ENCODE assay signal across 32 cellular contexts in the genomic region with DNA sequence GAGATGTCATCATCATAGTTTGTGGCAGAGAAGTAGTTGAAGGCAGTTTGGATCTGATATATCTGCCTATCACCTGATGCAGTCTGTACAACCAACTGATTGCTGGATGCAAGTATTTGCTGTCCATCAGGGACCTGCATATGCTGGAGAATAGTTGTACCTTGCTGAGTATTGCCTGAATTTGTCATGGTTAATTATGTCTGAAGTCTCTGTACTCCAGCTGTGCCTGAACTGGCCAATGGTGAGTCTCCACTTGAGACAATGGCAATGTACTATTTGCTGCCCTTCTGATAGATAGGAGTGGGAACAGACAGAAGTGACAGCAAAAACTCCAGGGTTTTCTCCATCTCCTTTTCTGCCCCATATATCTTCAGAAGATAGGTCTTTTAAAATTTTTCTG.
"Had no signal": no experiment of that assay in that cellular context is flagged by ENCODE, and none has a peak within 500 bp of the region (broad histone marks: within the 10 kb centered on the region; RNA-seq: fewer than 3 reads in every experiment).

No MANE protein-coding gene starts in this region.

- H3K4me1 ChIP-seq: adrenal gland, body of pancreas had no signal

- H3K27me3 ChIP-seq: adrenal gland, body of pancreas, brain microvascular endothelial cell, cardiac muscle cell had no signal

- H3K36me3 ChIP-seq: adrenal gland, brain microvascular endothelial cell, cardiac muscle cell had no signal

- ATAC-seq: activated CD8-positive, alpha-beta T cell treated with anti-CD3 and anti-CD28 coated beads for 36 hours; activated naive CD4-positive, alpha-beta T cell treated with anti-CD3 and anti-CD28 coated beads, Interleukin-2, amount 50 U/mL, for 72 hours; activated T-cell treated with anti-CD3 and anti-CD28 coated beads, Interleukin-2, amount 50 U/mL, for 4 hours; activated T-cell treated with anti-CD3 and anti-CD28 coated beads, Interleukin-2, amount 50 U/mL, for 72 hours; activated T-helper 17 cell treated with anti-CD3 and anti-CD28 coated beads, Interleukin-2, amount 50 U/mL, for 72 hours; body of pancreas had no signal

- DNase-seq: activated B cell treated with CpG ODN at 0.5 μM for 24 hours; activated CD4-positive, alpha-beta memory T cell treated with anti-CD3 and anti-CD28 coated beads for 36 hours; activated CD4-positive, alpha-beta T cell treated with anti-CD3 and anti-CD28 coated beads for 4 hours; activated CD4-positive, alpha-beta T cell treated with anti-CD3 and anti-CD28 coated beads, Interleukin-2, amount 10 ng/mL, durations not matched to agents 24 days and 14 days; activated CD4-positive, alpha-beta T cell treated with anti-CD3 and anti-CD28 coated beads, Interleukin-2, amount 50 U/mL, for 1 hour; activated CD4-positive, alpha-beta T cell treated with anti-CD3 and anti-CD28 coated beads, Interleukin-2, amount 50 U/mL, for 4 hours; activated CD4-positive, CD25-positive, alpha-beta regulatory T cell treated with anti-CD3 and anti-CD28 coated beads, Interleukin-2, amount 50 U/mL, for 72 hours; activated CD8-positive, alpha-beta memory T cell treated with anti-CD3 and anti-CD28 coated beads, Interleukin-2, amount 50 U/mL, for 4 hours; activated CD8-positive, alpha-beta T cell treated with anti-CD3 and anti-CD28 coated beads for 36 hours; activated effector memory CD4-positive, alpha-beta T cell treated with anti-CD3 and anti-CD28 coated beads, Interleukin-2, amount 50 U/mL, for 16 hours; activated gamma-delta T cell treated with Interleukin-2 at 50 U/mL for 16 hours; activated naive CD4-positive, alpha-beta T cell; activated naive CD4-positive, alpha-beta T cell treated with anti-CD3 and anti-CD28 coated beads for 36 hours; activated naive CD4-positive, alpha-beta T cell treated with anti-CD3 and anti-CD28 coated beads, Interleukin-2, amount 50 U/mL, for 16 hours; activated naive CD8-positive, alpha-beta T cell treated with anti-CD3 and anti-CD28 coated beads for 36 hours; activated T-cell treated with anti-CD3 and anti-CD28 coated beads for 4 hours; activated T-cell treated with anti-CD3 and anti-CD28 coated beads, Interleukin-2, amount 50 U/mL, for 1 hour; activated T-cell treated with anti-CD3 and anti-CD28 coated beads, Interleukin-2, amount 50 U/mL, for 4 hours; activated T-cell treated with anti-CD3 and anti-CD28 coated beads, Interleukin-2, amount 50 U/mL, for 72 hours; adrenal gland; amniotic stem cell; aorta; body of pancreas; brain microvascular endothelial cell; caudate nucleus; cerebellar nuclear complex; T-helper 2 cell; T-helper 9 cell had no signal

- H3K27ac ChIP-seq: adrenal gland, body of pancreas, brain microvascular endothelial cell, cardiac muscle cell, VCaP had no signal

- H3K9me3 ChIP-seq: adrenal gland, body of pancreas had no signal

- H3K4me3 ChIP-seq: adrenal gland, body of pancreas, cardiac muscle cell had no signal
